ENCODE assay signal across 10 cellular contexts in genomic region chr1:15681346-15682290, GRCh38. TPM values are rescaled to one million over a fixed set of nuclear protein-coding genes. Genes with fewer than 3 reads are reported as not detected.
DNase-seq lines count a peak whose midpoint lies in the region; ATAC-seq and TF ChIP-seq lines count a peak whose summit lies in the region.
"Had no signal": no experiment of that assay in that cellular context is flagged by ENCODE, and none has a peak within 500 bp of the region (broad histone marks: within the 10 kb centered on the region; RNA-seq: fewer than 3 reads in every experiment).

No MANE protein-coding gene starts in this region.

- H3K79me1 ChIP-seq in mesendoderm (ENCODE audit: low read length) = peaks cover 4% of the 10 kb centered on the region

- H3K18ac ChIP-seq in mesendoderm (ENCODE audit: low read length) = no peak overlapping the region

- no peak overlapping the region for H2BK5ac ChIP-seq in mesendoderm (ENCODE audit: low read length)

- H3K4me1 ChIP-seq in Caco-2 (peaks cover 36% of the 10 kb centered on the region), PC-9 (replicated peaks; ENCODE audit: insufficient read depth) (peaks cover 62% of the 10 kb centered on the region), fibroblast of lung (ENCODE audit: control insufficient read depth, extremely low read depth, insufficient read depth, low read length) (peaks cover 18% of the 10 kb centered on the region), psoas muscle (peaks cover 30% of the 10 kb centered on the region), mesendoderm (ENCODE audit: control insufficient read depth, low read depth, low read length) (peaks cover 1% of the 10 kb centered on the region), colonic mucosa (peaks cover 3% of the 10 kb centered on the region)

- H3K56ac ChIP-seq in mesendoderm (ENCODE audit: low read length) = no peak overlapping the region

- H3K4me3 ChIP-seq in Caco-2 (ENCODE audit: low read depth, low read length) (no peak overlapping the region), PC-9 (peak overlapping the region; percentile 40; the same call in 1 of the 2 replicates), fibroblast of lung (replicated peaks in 1 of 4; ENCODE audit: control extremely low read depth in 1 of 4, insufficient read depth in 1 of 4, low read depth in 3 of 4, low read length in 4 of 4) (no peak overlapping the region), psoas muscle (peak overlapping the region; percentile 45), mesendoderm (ENCODE audit: low read length) (no peak overlapping the region), colonic mucosa (no peak overlapping the region)

- H3K36me3 Mint-ChIP-seq in Caco-2 (ENCODE audit: insufficient read depth, unreplicated experiment) = no peaks in the 10 kb centered on the region

- CTCF ChIA-PET in Caco-2 (lab: Charles Lee) = interaction anchor here (0.6 kb wide), 1 partner anchor 133 kb away, joined by 6 read pairs; no protein-coding TSS in a partner anchor
- CTCF ChIA-PET in PC-9 (lab: Charles Lee) = no interaction called here

- peaks cover 21% of the 10 kb centered on the region for H3K79me2 ChIP-seq in PC-9 (ENCODE audit: low read depth)
- peaks cover 23% of the 10 kb centered on the region for H3K79me2 ChIP-seq in fibroblast of lung (ENCODE audit: control insufficient read depth, insufficient read depth, low read length)
- peaks cover 12% of the 10 kb centered on the region for H3K79me2 ChIP-seq in mesendoderm (ENCODE audit: control insufficient read depth, insufficient read depth, low read length)

- no peak overlapping the region for H4K8ac ChIP-seq in mesendoderm (ENCODE audit: low read depth, low read length)

- H3K9me2 ChIP-seq in PC-9 (ENCODE audit: insufficient read depth) = no peaks in the 10 kb centered on the region

- peak; percentile 68 to 85 (median 78) for ATAC-seq in psoas muscle

- H3K4me3 Mint-ChIP-seq in Caco-2 (ENCODE audit: unreplicated experiment) = no peak overlapping the region

- peak overlapping the region; percentile 56 for H3K27ac Mint-ChIP-seq in Caco-2 (ENCODE audit: unreplicated experiment)

- no peaks in the 10 kb centered on the region for H3K9me3 Mint-ChIP-seq in Caco-2 (ENCODE audit: unreplicated experiment)

- POLR2A ChIA-PET in Caco-2 (lab: Charles Lee) (no interaction called here), PC-9 (lab: Charles Lee; ENCODE audit: unreplicated experiment) (interaction anchor here (0.5 to 1.4 kb wide), 4 partner anchors 78 to 479 kb away, joined by 3 to 7 read pairs (median 4); partner anchors contain the start of gene DNAJC16)

- DNase-seq in Caco-2 (no peak), PC-9 (peak in 1 of 2 experiments; percentile 65), fibroblast of lung (ENCODE audit: low read depth in 2 of 2) (no peak), psoas muscle (peak; percentile 39 to 60), mesendoderm (no peak), iPS-NIHi7 (ENCODE audit: extremely low spot score) (no peak), DMS 273 (lab: John Stamatoyannopoulos, UW; ENCODE audit: unreplicated experiment) (no peak), colonic mucosa (no peak)
- DNase-seq: GDM1, NCI-H187 treated with DMSO at 0.1 percent for 48 hours had no signal

- H3K4me1 Mint-ChIP-seq in Caco-2 (ENCODE audit: low read depth, unreplicated experiment) = peaks cover 40% of the 10 kb centered on the region

- no TSS peak for BruUV-seq in Caco-2 (replicated peaks; lab: Mats Ljungman, UMichigan)
- BruUV-seq in PC-9 (replicated peaks; lab: Mats Ljungman, UMichigan) = no TSS peak

- no peaks in the 10 kb centered on the region for H3K27me3 Mint-ChIP-seq in Caco-2 (ENCODE audit: insufficient read depth, unreplicated experiment)

- H3K9ac ChIP-seq in fibroblast of lung (ENCODE audit: insufficient read depth, low read length) (no peak overlapping the region), mesendoderm (ENCODE audit: low read length) (no peak overlapping the region), colonic mucosa (ENCODE audit: low read depth in 2 of 2, low read length in 2 of 2) (no peak overlapping the region)

- H3K4me2 ChIP-seq in PC-9 (peak overlapping the region; percentile 84), fibroblast of lung (ENCODE audit: extremely low read depth, insufficient read depth, low read length) (no peak overlapping the region), mesendoderm (ENCODE audit: low read length) (no peak overlapping the region)

- H3K4ac ChIP-seq in mesendoderm (ENCODE audit: low read depth, low read length) = no peak overlapping the region

- H3K36me3 ChIP-seq in Caco-2 (ENCODE audit: control insufficient read depth, insufficient read depth, low read length) (no peaks in the 10 kb centered on the region), PC-9 (ENCODE audit: low read depth) (no peaks in the 10 kb centered on the region), fibroblast of lung (ENCODE audit: control insufficient read depth, insufficient read depth, low read length) (no peaks in the 10 kb centered on the region), psoas muscle (ENCODE audit: insufficient read depth in 1 of 2, low read depth in 1 of 2) (no peaks in the 10 kb centered on the region), mesendoderm (ENCODE audit: control insufficient read depth, insufficient read depth, low read length) (no peaks in the 10 kb centered on the region), colonic mucosa (no peaks in the 10 kb centered on the region)

- 75 to 77% (median 76%) methylated on average over 12 of the region's 12 CpGs for WGBS in psoas muscle, 3 donors
- WGBS in mesendoderm (ENCODE audit: extremely low coverage, insufficient coverage, low lambda C conversion rate) = no CpG with 5 or more reads among the region's 12 CpGs

- H3K27me3 ChIP-seq in Caco-2 (replicated peaks; ENCODE audit: control insufficient read depth, insufficient read depth, low read length) = no peaks in the 10 kb centered on the region
- no peaks in the 10 kb centered on the region for H3K27me3 ChIP-seq in PC-9 (ENCODE audit: insufficient read depth, low read depth)
- H3K27me3 ChIP-seq in fibroblast of lung (ENCODE audit: control insufficient read depth, insufficient read depth, low read length) = no peaks in the 10 kb centered on the region
- no peaks in the 10 kb centered on the region for H3K27me3 ChIP-seq in psoas muscle (ENCODE audit: insufficient read depth in 3 of 3, low read length in 2 of 3)
- H3K27me3 ChIP-seq in mesendoderm (ENCODE audit: insufficient read depth, low read length, poor library complexity) = no peaks in the 10 kb centered on the region
- H3K27me3 ChIP-seq in colonic mucosa = no peaks in the 10 kb centered on the region

- TF ChIP-seq CTCF in Caco-2 (IDR thresholded peaks at IDR 0.05; ENCODE audit: insufficient read depth in 1 of 2, low read depth in 1 of 2, low read length in 1 of 2, severe bottlenecking in 1 of 2, unreplicated experiment in 1 of 2) (no peak), PC-9 (conservative IDR thresholded peaks at IDR 0.05) (no peak), fibroblast of lung (conservative IDR thresholded peaks at IDR 0.05 in 1 of 2, IDR thresholded peaks at IDR 0.05 in 1 of 2; ENCODE audit: low read depth in 1 of 2, low read length in 2 of 2) (no peak), psoas muscle (IDR thresholded peaks at IDR 0.05) (no peak), colonic mucosa (IDR thresholded peaks at IDR 0.05) (no peak)

- no peak overlapping the region for H2AK5ac ChIP-seq in mesendoderm (ENCODE audit: low read length)

- H3K27ac ChIP-seq in PC-9 (peak overlapping the region; percentile 98), fibroblast of lung (ENCODE audit: insufficient read depth, low read length) (peak overlapping the region; percentile 56), psoas muscle (peak overlapping the region; percentile 96), mesendoderm (ENCODE audit: low read depth, low read length) (no peak overlapping the region), colonic mucosa (no peak overlapping the region)

- H3F3A ChIP-seq in PC-9 (ENCODE audit: insufficient read depth, low read depth) = peaks cover 46% of the 10 kb centered on the region

- no peaks in the 10 kb centered on the region for H4K20me1 ChIP-seq in PC-9 (ENCODE audit: insufficient read depth)
- no peaks in the 10 kb centered on the region for H4K20me1 ChIP-seq in fibroblast of lung (ENCODE audit: control insufficient read depth, extremely low read depth, insufficient read depth, low read length)

- H2AFZ ChIP-seq in PC-9 = no peak overlapping the region
- H2AFZ ChIP-seq in fibroblast of lung (ENCODE audit: low read length) = no peak overlapping the region

- intact Hi-C loops in Caco-2 (cut with micrococcal nuclease; ENCODE audit: unreplicated experiment) (loop anchor here (10.0 kb wide), 1 partner anchor 63 kb away; the partner anchor contains the start of gene TMEM82), PC-9 (cut with micrococcal nuclease; ENCODE audit: unreplicated experiment) (loop anchor here (1.0 to 5.0 kb wide), 5 partner anchors 61 to 466 kb away; partner anchors contain the start of gene DNAJC16), psoas muscle (cut with DNase I) (no loop called here), colonic mucosa (cut with DNase I) (no loop called here)

- H3K23ac ChIP-seq in mesendoderm (ENCODE audit: low read length) = no peak overlapping the region

- H3K9me3 ChIP-seq in Caco-2 (0 out of 2 replicates have a peak, but pooled peaks cover 5% of the 10 kb centered on the region), PC-9 (ENCODE audit: insufficient read depth, low read depth) (no peaks in the 10 kb centered on the region), fibroblast of lung (ENCODE audit: control insufficient read depth, insufficient read depth, low read depth, low read length) (no peaks in the 10 kb centered on the region), psoas muscle (no peaks in the 10 kb centered on the region), colonic mucosa (no peaks in the 10 kb centered on the region)

- no peak overlapping the region for H2BK120ac ChIP-seq in mesendoderm (ENCODE audit: low read depth, low read length)

- no peak overlapping the region for H2BK15ac ChIP-seq in mesendoderm (replicated peaks; ENCODE audit: low read depth)

- H4K5ac ChIP-seq in mesendoderm (ENCODE audit: low read length) = no peak overlapping the region

RNA-seq across cellular contexts. Expression of gene PLEKHM2, which starts 2.5 kb away (rescaled TPM):
- total RNA-seq in Caco-2 (2022) (33.3 and 38.6 TPM in 2 replicates), PC-9 (2021) (45.9 and 51.8 TPM in 2 replicates), fibroblast of lung (79.4 and 94.6 TPM in 2 replicates), psoas muscle (100 to 1,000 TPM; 137 to 177 (median 156) TPM), colonic mucosa (10 to 100 TPM; 32.7 to 37.2 TPM)
- polyA plus RNA-seq in fibroblast of lung (27.3 and 32.3 TPM in 2 replicates), psoas muscle (100 to 1,000 TPM in 1 of 3 donors, 10 to 100 TPM in 2; 78.1 to 167 (median 86.8) TPM)
- polyA plus RNA-seq in fibroblast of lung (2012) = 48.2 and 54.5 TPM in 2 replicates
- 142 and 147 TPM in 2 replicates for polyA minus RNA-seq in fibroblast of lung (ENCODE audit: low replicate concordance)
- 39.7 TPM for polyA plus RNA-seq in mesendoderm (2013, experiment 1 of 2)
- 38.3 TPM for polyA plus RNA-seq in mesendoderm (2013, experiment 2 of 2)

RNA-seq across cellular contexts. Expression of gene SLC25A34, which starts 54.4 kb away (rescaled TPM):
- total RNA-seq in Caco-2 (2022) (0.49 and 1.1 TPM in 2 replicates), PC-9 (2021) (1.4 and 1.7 TPM in 2 replicates), fibroblast of lung (0.77 and 0.83 TPM in 2 replicates), psoas muscle (10 to 100 TPM in 3 of 4 donors, 1 to 10 TPM in 1; 6.1 to 48.2 (median 37.2) TPM), colonic mucosa (10 to 100 TPM in 1 of 2 donors, 1 to 10 TPM in 1; 3.2 to 16.0 TPM)
- polyA plus RNA-seq in fibroblast of lung (0.23 and 0.35 TPM in 2 replicates), psoas muscle (10 to 100 TPM in 1 of 3 donors, 1 to 10 TPM in 2; 1.3 to 10.1 (median 7.5) TPM)
- polyA plus RNA-seq in fibroblast of lung (2012) = 0.21 and 0.22 TPM in 2 replicates
- polyA minus RNA-seq in fibroblast of lung (ENCODE audit: low replicate concordance) = 0.11 TPM in 1 of 2 replicates, not detected in the other
- polyA plus RNA-seq in mesendoderm (2013, experiment 1 of 2) = 0.76 TPM
- 0.31 TPM for polyA plus RNA-seq in mesendoderm (2013, experiment 2 of 2)

Comparison
In these comparisons a context has a peak if more than half of its experiments do, and no peak if none do; other contexts are left out.
1. DNase-seq: peak in psoas muscle (2 of 2); none in Caco-2 (0 of 2), fibroblast of lung (0 of 2), mesendoderm (single experiment), iPS-NIHi7 (single experiment), DMS 273 (single experiment) and colonic mucosa (single experiment).
2. H3K4me3 ChIP-seq: peak in PC-9 (single experiment) and psoas muscle (single experiment); none in Caco-2 (single experiment), fibroblast of lung (0 of 4), mesendoderm (single experiment) and colonic mucosa (single experiment).
3. H3K27ac ChIP-seq: peak in PC-9 (single experiment), fibroblast of lung (single experiment) and psoas muscle (single experiment); none in mesendoderm (single experiment) and colonic mucosa (single experiment).
4. intact Hi-C loops: an anchor here in Caco-2 (10.0 kb wide) and PC-9 (1.0 to 5.0 kb wide); none called in psoas muscle and colonic mucosa.